ENCODE assay signal across 8 cellular contexts in genomic region chr17:42773290-42774035, GRCh38. TPM values are rescaled to one million over a fixed set of nuclear protein-coding genes. Genes with fewer than 3 reads are reported as not detected.
DNase-seq lines count a peak whose midpoint lies in the region; ATAC-seq and TF ChIP-seq lines count a peak whose summit lies in the region.

Gene VPS25 (plus strand): TSS chr17:42773449. CDS start chr17:42773476, 27 bp downstream.

- peak within 1 kb of the TSS; percentile 63 to 82 for H3K4me3 ChIP-seq in right atrium auricular region
- H3K4me3 ChIP-seq in urinary bladder (ENCODE audit: low read depth, low read length), result peak within 1 kb of the TSS; percentile 74

- H3K27me3 ChIP-seq in right atrium auricular region, result no peaks in the 10 kb centered on the region

- H3K36me3 ChIP-seq in right atrium auricular region (peaks cover 32% of the 10 kb centered on the region), urinary bladder (ENCODE audit: insufficient read depth) (no peaks in the 10 kb centered on the region)

- peak within 1 kb of the TSS; percentile 97 for H3K27ac Mint-ChIP-seq in T-helper 17 cell

- peak; percentile 95 for ATAC-seq in T-helper 17 cell

- DNase-seq in DMS 273 (lab: John Stamatoyannopoulos, UW; ENCODE audit: unreplicated experiment), result peak; percentile 94
- DNase-seq in HCEC 1CT, result peak; percentile 81
- peak; percentile 79 for DNase-seq in NCI-H1694 treated with DMSO at 0.1 percent for 48 hours (lab: John Stamatoyannopoulos, UW)
- DNase-seq in T-helper 17 cell, result peak; percentile 42 to 60 (median 50)
- peak; percentile 83 for DNase-seq in right atrium auricular region (ENCODE audit: low spot score)
- no peak for DNase-seq in pulmonary artery endothelial cell (ENCODE audit: low read depth, low spot score)

- WGBS in urinary bladder, result under 1% methylated on average over 39 of the region's 39 CpGs

- peaks cover 10% of the 10 kb centered on the region for H3K36me3 Mint-ChIP-seq in T-helper 17 cell (ENCODE audit: low read depth)

- H3K27ac ChIP-seq in angular gyrus (ENCODE audit: low read depth, low read length), result peak within 1 kb of the TSS; percentile 69
- H3K27ac ChIP-seq in right atrium auricular region, result peak within 1 kb of the TSS; percentile 64 to 81
- H3K27ac ChIP-seq in urinary bladder (ENCODE audit: low read depth), result peak within 1 kb of the TSS; percentile 79

- H3K4me3 Mint-ChIP-seq in T-helper 17 cell, result peak within 1 kb of the TSS; percentile 98

- peaks cover 17% of the 10 kb centered on the region for H3K4me1 Mint-ChIP-seq in T-helper 17 cell

- no peaks in the 10 kb centered on the region for H3K27me3 Mint-ChIP-seq in T-helper 17 cell

- peaks cover 0 to 18% of the 10 kb centered on the region in 2 donors for H3K4me1 ChIP-seq in right atrium auricular region
- no peaks in the 10 kb centered on the region for H3K4me1 ChIP-seq in urinary bladder (ENCODE audit: insufficient read depth)

- TF ChIP-seq CTCF in right atrium auricular region (IDR thresholded peaks at IDR 0.05), result peak in 1 of 2 donors; percentile 41

- H3K9me3 ChIP-seq in T-helper 17 cell (ENCODE audit: control insufficient read depth, low read length, poor library complexity, severe bottlenecking) (no peaks in the 10 kb centered on the region), right atrium auricular region (no peaks in the 10 kb centered on the region)

RNA-seq across cellular contexts. Expression of gene VPS25, which starts in this region (rescaled TPM):
- total RNA-seq in T-helper 17 cell (10 to 100 TPM; 20.5 to 27.4 TPM), right atrium auricular region (10 to 100 TPM; 37.9 to 39.8 TPM), pulmonary artery endothelial cell (39.0 and 55.6 TPM in 2 replicates), urinary bladder (32.6 TPM)
- 71.6 TPM for polyA plus RNA-seq in urinary bladder
